ENCODE assay signal across 1 cellular context in genomic region chr1:23478896-23479790, GRCh38.
TF ChIP-seq lines count a peak whose summit lies in the region.

No MANE protein-coding gene starts in this region.

TF ChIP-seq in HepG2, 621 proteins besides CTCF, POLR2A, EP300 and RAD21 (continued from another document and continues in another):
- TF ChIP-seq ZSCAN29 (CRISPR knock-in tag; conservative IDR thresholded peaks at IDR 0.05) (0 out of 2 replicates have a peak, but pooled peaks have one; percentile 57), ZNF562 (CRISPR knock-in tag; IDR thresholded peaks at IDR 0.05; ENCODE audit: borderline replicate concordance) (no peak), MYPOP (CRISPR knock-in tag; IDR thresholded peaks at IDR 0.05) (peak; percentile 47; the same call in 1 of the 2 replicates), CENPX (CRISPR knock-in tag; IDR thresholded peaks at IDR 0.05) (no peak), ZBTB10 (CRISPR knock-in tag; IDR thresholded peaks at IDR 0.05; ENCODE audit: borderline replicate concordance) (no peak), AKAP8 (CRISPR knock-in tag; IDR thresholded peaks at IDR 0.05) (peak; percentile 29; the same call in 1 of the 2 replicates), HDAC2 (CRISPR knock-in tag; IDR thresholded peaks at IDR 0.05) (peak; percentile 87), THAP11 (CRISPR knock-in tag; IDR thresholded peaks at IDR 0.05) (peak; percentile 73), CHCHD3 (CRISPR knock-in tag; IDR thresholded peaks at IDR 0.05) (no peak), LCORL (IDR thresholded peaks at IDR 0.05) (no peak), LCORL (CRISPR knock-in tag; IDR thresholded peaks at IDR 0.05) (peak; percentile 90), ZFP36 (IDR thresholded peaks at IDR 0.05; ENCODE audit: borderline replicate concordance, low read depth, low read length, partially characterized antibody) (no peak), NONO (IDR thresholded peaks at IDR 0.05) (no peak), NONO (CRISPR knock-in tag; conservative IDR thresholded peaks at IDR 0.05) (peak; percentile 86), UBTF (CRISPR knock-in tag; IDR thresholded peaks at IDR 0.05) (peak; percentile 64), ZFP41 (CRISPR knock-in tag; IDR thresholded peaks at IDR 0.05; ENCODE audit: borderline replicate concordance) (no peak), SOX5 (CRISPR knock-in tag; IDR thresholded peaks at IDR 0.05; ENCODE audit: borderline replicate concordance) (peak; percentile 74), POLR2AphosphoS5 (IDR thresholded peaks at IDR 0.05; ENCODE audit: low read depth, low read length) (peak; percentile 65), KAT8 (CRISPR knock-in tag; IDR thresholded peaks at IDR 0.05) (peak; percentile 75; the same call in 1 of the 2 replicates), ASH2L (IDR thresholded peaks at IDR 0.05; ENCODE audit: insufficient read length, low read depth, low read length) (no peak), ZNF24 (IDR thresholded peaks at IDR 0.05) (no peak), DR1 (CRISPR knock-in tag; IDR thresholded peaks at IDR 0.05) (peak; percentile 71), ZNF451 (CRISPR knock-in tag; IDR thresholded peaks at IDR 0.05) (no peak), ZNF337 (CRISPR knock-in tag; IDR thresholded peaks at IDR 0.05; ENCODE audit: borderline replicate concordance, low read depth) (no peak), ZNF674 (CRISPR knock-in tag; IDR thresholded peaks at IDR 0.05; ENCODE audit: low read depth) (no peak), XBP1 (CRISPR knock-in tag; IDR thresholded peaks at IDR 0.05) (no peak), PLSCR1 (CRISPR knock-in tag; IDR thresholded peaks at IDR 0.05; ENCODE audit: borderline replicate concordance) (no peak), KDM1A (CRISPR knock-in tag; IDR thresholded peaks at IDR 0.05) (peak; percentile 36; the same call in 1 of the 2 replicates), ARNT2 (CRISPR knock-in tag; IDR thresholded peaks at IDR 0.05; ENCODE audit: low read depth) (0 out of 2 replicates have a peak, but pooled peaks have one; percentile 40), ARHGAP35 (CRISPR knock-in tag; IDR thresholded peaks at IDR 0.05; ENCODE audit: borderline replicate concordance) (no peak), KLF6 (CRISPR knock-in tag; IDR thresholded peaks at IDR 0.05) (peak; percentile 69; the same call in 1 of the 2 replicates), ZNF761 (CRISPR knock-in tag; conservative IDR thresholded peaks at IDR 0.05) (no peak), ZKSCAN8 (CRISPR knock-in tag; IDR thresholded peaks at IDR 0.05; ENCODE audit: borderline replicate concordance) (no peak), ZNF383 (CRISPR knock-in tag; IDR thresholded peaks at IDR 0.05; ENCODE audit: borderline replicate concordance) (no peak), POGK (CRISPR knock-in tag; conservative IDR thresholded peaks at IDR 0.05) (no peak), ZNF44 (CRISPR knock-in tag; IDR thresholded peaks at IDR 0.05) (no peak), TAF15 (IDR thresholded peaks at IDR 0.05; ENCODE audit: low read depth, low read length, poor library complexity, severe bottlenecking) (no peak), RAD51 (IDR thresholded peaks at IDR 0.05; ENCODE audit: borderline replicate concordance) (no peak), JUN (CRISPR knock-in tag; IDR thresholded peaks at IDR 0.05) (no peak), KLF16 (CRISPR knock-in tag; IDR thresholded peaks at IDR 0.05) (peak in 1 of 2 experiments; percentile 61; a peak in 1 of 4 replicates), ZSCAN12 (CRISPR knock-in tag; IDR thresholded peaks at IDR 0.05) (no peak), ZNF431 (CRISPR knock-in tag; IDR thresholded peaks at IDR 0.05; ENCODE audit: borderline replicate concordance, low read depth) (no peak), HCFC1 (IDR thresholded peaks at IDR 0.05; ENCODE audit: low read depth, low read length) (no peak), GABPB1 (CRISPR knock-in tag; IDR thresholded peaks at IDR 0.05) (peak; percentile 21; the same call in 1 of the 2 replicates), CBX5 (CRISPR knock-in tag; IDR thresholded peaks at IDR 0.05; ENCODE audit: borderline replicate concordance) (peak; percentile 57; the same call in 1 of the 2 replicates)
- TF ChIP-seq, protein P1, sequence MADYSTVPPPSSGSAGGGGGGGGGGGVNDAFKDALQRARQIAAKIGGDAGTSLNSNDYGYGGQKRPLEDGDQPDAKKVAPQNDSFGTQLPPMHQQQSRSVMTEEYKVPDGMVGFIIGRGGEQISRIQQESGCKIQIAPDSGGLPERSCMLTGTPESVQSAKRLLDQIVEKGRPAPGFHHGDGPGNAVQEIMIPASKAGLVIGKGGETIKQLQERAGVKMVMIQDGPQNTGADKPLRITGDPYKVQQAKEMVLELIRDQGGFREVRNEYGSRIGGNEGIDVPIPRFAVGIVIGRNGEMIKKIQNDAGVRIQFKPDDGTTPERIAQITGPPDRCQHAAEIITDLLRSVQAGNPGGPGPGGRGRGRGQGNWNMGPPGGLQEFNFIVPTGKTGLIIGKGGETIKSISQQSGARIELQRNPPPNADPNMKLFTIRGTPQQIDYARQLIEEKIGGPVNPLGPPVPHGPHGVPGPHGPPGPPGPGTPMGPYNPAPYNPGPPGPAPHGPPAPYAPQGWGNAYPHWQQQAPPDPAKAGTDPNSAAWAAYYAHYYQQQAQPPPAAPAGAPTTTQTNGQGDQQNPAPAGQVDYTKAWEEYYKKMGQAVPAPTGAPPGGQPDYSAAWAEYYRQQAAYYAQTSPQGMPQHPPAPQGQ (CRISPR knock-in tag; IDR thresholded peaks at IDR 0.05; ENCODE audit: borderline replicate concordance) = no peak
- TF ChIP-seq, protein P2, sequence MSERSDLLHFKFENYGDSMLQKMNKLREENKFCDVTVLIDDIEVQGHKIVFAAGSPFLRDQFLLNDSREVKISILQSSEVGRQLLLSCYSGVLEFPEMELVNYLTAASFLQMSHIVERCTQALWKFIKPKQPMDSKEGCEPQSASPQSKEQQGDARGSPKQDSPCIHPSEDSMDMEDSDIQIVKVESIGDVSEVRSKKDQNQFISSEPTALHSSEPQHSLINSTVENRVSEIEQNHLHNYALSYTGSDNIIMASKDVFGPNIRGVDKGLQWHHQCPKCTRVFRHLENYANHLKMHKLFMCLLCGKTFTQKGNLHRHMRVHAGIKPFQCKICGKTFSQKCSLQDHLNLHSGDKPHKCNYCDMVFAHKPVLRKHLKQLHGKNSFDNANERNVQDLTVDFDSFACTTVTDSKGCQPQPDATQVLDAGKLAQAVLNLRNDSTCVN (CRISPR knock-in tag; IDR thresholded peaks at IDR 0.05; ENCODE audit: borderline replicate concordance) = peak; percentile 29; the same call in 1 of the 2 replicates
- TF ChIP-seq, protein P3, sequence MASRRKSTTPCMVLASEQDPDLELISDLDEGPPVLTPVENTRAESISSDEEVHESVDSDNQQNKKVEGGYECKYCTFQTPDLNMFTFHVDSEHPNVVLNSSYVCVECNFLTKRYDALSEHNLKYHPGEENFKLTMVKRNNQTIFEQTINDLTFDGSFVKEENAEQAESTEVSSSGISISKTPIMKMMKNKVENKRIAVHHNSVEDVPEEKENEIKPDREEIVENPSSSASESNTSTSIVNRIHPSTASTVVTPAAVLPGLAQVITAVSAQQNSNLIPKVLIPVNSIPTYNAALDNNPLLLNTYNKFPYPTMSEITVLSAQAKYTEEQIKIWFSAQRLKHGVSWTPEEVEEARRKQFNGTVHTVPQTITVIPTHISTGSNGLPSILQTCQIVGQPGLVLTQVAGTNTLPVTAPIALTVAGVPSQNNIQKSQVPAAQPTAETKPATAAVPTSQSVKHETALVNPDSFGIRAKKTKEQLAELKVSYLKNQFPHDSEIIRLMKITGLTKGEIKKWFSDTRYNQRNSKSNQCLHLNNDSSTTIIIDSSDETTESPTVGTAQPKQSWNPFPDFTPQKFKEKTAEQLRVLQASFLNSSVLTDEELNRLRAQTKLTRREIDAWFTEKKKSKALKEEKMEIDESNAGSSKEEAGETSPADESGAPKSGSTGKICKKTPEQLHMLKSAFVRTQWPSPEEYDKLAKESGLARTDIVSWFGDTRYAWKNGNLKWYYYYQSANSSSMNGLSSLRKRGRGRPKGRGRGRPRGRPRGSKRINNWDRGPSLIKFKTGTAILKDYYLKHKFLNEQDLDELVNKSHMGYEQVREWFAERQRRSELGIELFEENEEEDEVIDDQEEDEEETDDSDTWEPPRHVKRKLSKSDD (CRISPR knock-in tag; IDR thresholded peaks at IDR 0.05; ENCODE audit: low read depth) = 0 out of 2 replicates have a peak, but pooled peaks have one; percentile 69
- TF ChIP-seq, protein P4, sequence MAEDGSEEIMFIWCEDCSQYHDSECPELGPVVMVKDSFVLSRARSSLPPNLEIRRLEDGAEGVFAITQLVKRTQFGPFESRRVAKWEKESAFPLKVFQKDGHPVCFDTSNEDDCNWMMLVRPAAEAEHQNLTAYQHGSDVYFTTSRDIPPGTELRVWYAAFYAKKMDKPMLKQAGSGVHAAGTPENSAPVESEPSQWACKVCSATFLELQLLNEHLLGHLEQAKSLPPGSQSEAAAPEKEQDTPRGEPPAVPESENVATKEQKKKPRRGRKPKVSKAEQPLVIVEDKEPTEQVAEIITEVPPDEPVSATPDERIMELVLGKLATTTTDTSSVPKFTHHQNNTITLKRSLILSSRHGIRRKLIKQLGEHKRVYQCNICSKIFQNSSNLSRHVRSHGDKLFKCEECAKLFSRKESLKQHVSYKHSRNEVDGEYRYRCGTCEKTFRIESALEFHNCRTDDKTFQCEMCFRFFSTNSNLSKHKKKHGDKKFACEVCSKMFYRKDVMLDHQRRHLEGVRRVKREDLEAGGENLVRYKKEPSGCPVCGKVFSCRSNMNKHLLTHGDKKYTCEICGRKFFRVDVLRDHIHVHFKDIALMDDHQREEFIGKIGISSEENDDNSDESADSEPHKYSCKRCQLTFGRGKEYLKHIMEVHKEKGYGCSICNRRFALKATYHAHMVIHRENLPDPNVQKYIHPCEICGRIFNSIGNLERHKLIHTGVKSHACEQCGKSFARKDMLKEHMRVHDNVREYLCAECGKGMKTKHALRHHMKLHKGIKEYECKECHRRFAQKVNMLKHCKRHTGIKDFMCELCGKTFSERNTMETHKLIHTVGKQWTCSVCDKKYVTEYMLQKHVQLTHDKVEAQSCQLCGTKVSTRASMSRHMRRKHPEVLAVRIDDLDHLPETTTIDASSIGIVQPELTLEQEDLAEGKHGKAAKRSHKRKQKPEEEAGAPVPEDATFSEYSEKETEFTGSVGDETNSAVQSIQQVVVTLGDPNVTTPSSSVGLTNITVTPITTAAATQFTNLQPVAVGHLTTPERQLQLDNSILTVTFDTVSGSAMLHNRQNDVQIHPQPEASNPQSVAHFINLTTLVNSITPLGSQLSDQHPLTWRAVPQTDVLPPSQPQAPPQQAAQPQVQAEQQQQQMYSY (CRISPR knock-in tag; IDR thresholded peaks at IDR 0.05) = 0 out of 2 replicates have a peak, but pooled peaks have one; percentile 59
